Comparison of ENCODE assay signal across 16 cellular contexts in the genomic region with DNA sequence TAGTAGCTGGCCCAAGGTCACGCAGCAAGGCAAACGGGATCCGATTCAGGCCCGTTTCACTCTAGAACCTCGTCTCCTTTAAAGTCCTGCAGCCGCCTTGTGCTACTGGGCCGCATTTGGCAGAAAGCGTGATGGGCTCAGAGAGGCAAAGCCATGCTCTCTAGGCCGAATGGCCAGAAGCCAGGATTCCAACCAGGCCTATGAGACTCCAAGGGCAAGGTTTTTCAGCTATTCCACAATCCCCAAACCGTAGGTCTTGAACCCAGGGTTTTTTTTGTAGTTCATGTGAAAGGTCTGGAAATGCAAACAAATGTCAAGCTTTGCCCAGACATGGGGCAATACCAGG.
"Had no signal": no experiment of that assay in that cellular context is flagged by ENCODE, and none has a peak within 500 bp of the region (broad histone marks: within the 10 kb centered on the region; RNA-seq: fewer than 3 reads in every experiment).

No MANE protein-coding gene starts in this region.

- H3K36me3 ChIP-seq: transverse colon had no signal

- H3K4me3 ChIP-seq: esophagus squamous epithelium, gastroesophageal sphincter, lung, right lobe of liver, thoracic aorta, transverse colon had no signal

- H3K4me1 ChIP-seq: right lobe of liver, transverse colon had no signal

- H3K9me3 ChIP-seq: esophagus squamous epithelium, gastroesophageal sphincter, right lobe of liver, thoracic aorta, transverse colon had no signal

- H3K27ac ChIP-seq: esophagus squamous epithelium, gastroesophageal sphincter, right lobe of liver, thoracic aorta, transverse colon had no signal

- H3K27me3 ChIP-seq: right lobe of liver, transverse colon had no signal

- DNase-seq: esophagus squamous epithelium; foreskin fibroblast; immature natural killer cell; left colon; left ventricle myocardium superior; mesendoderm; naive thymus-derived CD4-positive, alpha-beta T cell; right lobe of liver; stimulated activated CD4-positive, alpha-beta T cell treated with anti-CD3 and anti-CD28 coated beads, Interleukin-4, amount 100 ng/mL, for 1 hour; stimulated activated CD8-positive, alpha-beta memory T cell treated with anti-CD3 and anti-CD28 coated beads, Interleukin-4, amount 100 ng/mL, for 48 hours; stimulated activated naive CD8-positive, alpha-beta T cell treated with anti-CD3 and anti-CD28 coated beads, Interleukin-15, Interleukin-2, amounts not matched to agents 100 U/mL and 50 U/mL, for 24 hours; transverse colon had no signal

- ATAC-seq: gastroesophageal sphincter; left colon; left ventricle myocardium superior; naive thymus-derived CD4-positive, alpha-beta T cell; right lobe of liver; stimulated activated effector memory CD8-positive, alpha-beta T cell treated with anti-CD3 and anti-CD28 coated beads, Interleukin-12 subunit alpha, Interleukin-12 subunit beta, amount 100 ng/mL, for 72 hours; stimulated activated naive CD8-positive, alpha-beta T cell treated with anti-CD3 and anti-CD28 coated beads, Interleukin-15, Interleukin-2, amounts not matched to agents 100 U/mL and 50 U/mL, for 24 hours had no signal
